In genomic region chr6:10747251-10747972, GRCh38 we compare ENCODE assay signal across 1 cellular context.
TF ChIP-seq lines count a peak whose summit lies in the region.

TMEM14B (plus strand) TSS chr6:10747805; CDS start chr6:10749246, 1,441 bp downstream.

TF ChIP-seq in HepG2, 621 proteins besides CTCF, POLR2A, EP300 and RAD21 (continued from another document and continues in another):
- TF ChIP-seq RNF219 (CRISPR knock-in tag; IDR thresholded peaks at IDR 0.05) (peak; percentile 74; the same call in 1 of the 2 replicates), FOSL1 (CRISPR knock-in tag; IDR thresholded peaks at IDR 0.05; ENCODE audit: borderline replicate concordance) (0 out of 2 replicates have a peak, but pooled peaks have one; percentile 6), CHCHD3 (CRISPR knock-in tag; IDR thresholded peaks at IDR 0.05) (peak; percentile 84), KLF16 (CRISPR knock-in tag; IDR thresholded peaks at IDR 0.05) (peak; percentile 31 to 80; a peak in 1 of 4 replicates), MAFF (IDR thresholded peaks at IDR 0.05; ENCODE audit: low read depth, low read length) (no peak), RELA (CRISPR knock-in tag; IDR thresholded peaks at IDR 0.05) (peak; percentile 76; the same call in 1 of the 2 replicates), ZNF570 (CRISPR knock-in tag; IDR thresholded peaks at IDR 0.05; ENCODE audit: borderline replicate concordance) (no peak), SPEN (CRISPR knock-in tag; IDR thresholded peaks at IDR 0.05; ENCODE audit: low read depth) (peak; percentile 95), SNRNP70 (IDR thresholded peaks at IDR 0.05; ENCODE audit: low read depth, low read length) (no peak), RXRA (CRISPR knock-in tag; IDR thresholded peaks at IDR 0.05) (peak; percentile 93), RARA (CRISPR knock-in tag; IDR thresholded peaks at IDR 0.05) (peak; percentile 65), ZBTB38 (CRISPR knock-in tag; IDR thresholded peaks at IDR 0.05) (peak; percentile 83), ZNF333 (CRISPR knock-in tag; IDR thresholded peaks at IDR 0.05; ENCODE audit: borderline replicate concordance) (peak; percentile 91), E2F5 (CRISPR knock-in tag; conservative IDR thresholded peaks at IDR 0.05) (peak; percentile 68), SOX13 (IDR thresholded peaks at IDR 0.05) (peak; percentile 55; the same call in 1 of the 2 replicates), SOX13 (CRISPR knock-in tag; conservative IDR thresholded peaks at IDR 0.05 in 1 of 2, IDR thresholded peaks at IDR 0.05 in 1 of 2) (peak in 1 of 2 experiments; percentile 64; a peak in 2 of 4 replicates), NFRKB (IDR thresholded peaks at IDR 0.05) (no peak), REXO4 (CRISPR knock-in tag; IDR thresholded peaks at IDR 0.05; ENCODE audit: borderline replicate concordance) (0 out of 2 replicates have a peak, but pooled peaks have one; percentile 69), PCBP1 (IDR thresholded peaks at IDR 0.05; ENCODE audit: borderline replicate concordance, low read depth, low read length) (0 out of 2 replicates have a peak, but pooled peaks have one; percentile 40), MEIS2 (CRISPR knock-in tag; IDR thresholded peaks at IDR 0.05) (peak; percentile 80; the same call in 1 of the 2 replicates), PATZ1 (CRISPR knock-in tag; IDR thresholded peaks at IDR 0.05) (peak; percentile 86), ZNF660 (CRISPR knock-in tag; IDR thresholded peaks at IDR 0.05; ENCODE audit: borderline replicate concordance, low read depth) (no peak), USF2 (IDR thresholded peaks at IDR 0.05; ENCODE audit: low read depth, low read length) (no peak), USF2 (CRISPR knock-in tag; IDR thresholded peaks at IDR 0.05; ENCODE audit: borderline replicate concordance) (peak; percentile 78), MYC (CRISPR knock-in tag; IDR thresholded peaks at IDR 0.05; ENCODE audit: borderline replicate concordance) (peak; percentile 96), ZNF230 (CRISPR knock-in tag; IDR thresholded peaks at IDR 0.05) (peak; percentile 87), ZMYM4 (CRISPR knock-in tag; IDR thresholded peaks at IDR 0.05) (peak; percentile 90), SCMH1 (CRISPR knock-in tag; IDR thresholded peaks at IDR 0.05; ENCODE audit: borderline replicate concordance) (no peak), EEA1 (CRISPR knock-in tag; IDR thresholded peaks at IDR 0.05; ENCODE audit: borderline replicate concordance) (no peak; the same call in 1 of the 2 replicates), ZNF343 (CRISPR knock-in tag; IDR thresholded peaks at IDR 0.05) (0 out of 2 replicates have a peak, but pooled peaks have one; percentile 75), PHF8 (CRISPR knock-in tag; IDR thresholded peaks at IDR 0.05) (peak; percentile 98), ZNF337 (CRISPR knock-in tag; IDR thresholded peaks at IDR 0.05; ENCODE audit: borderline replicate concordance, low read depth) (peak; percentile 52; the same call in 1 of the 2 replicates), ZBTB46 (CRISPR knock-in tag; IDR thresholded peaks at IDR 0.05; ENCODE audit: borderline replicate concordance) (no peak), SRF (IDR thresholded peaks at IDR 0.05; ENCODE audit: low read depth, low read length) (0 out of 2 replicates have a peak, but pooled peaks have one; percentile 34), DMTF1 (CRISPR knock-in tag; IDR thresholded peaks at IDR 0.05) (no peak), ZNF225 (CRISPR knock-in tag; IDR thresholded peaks at IDR 0.05) (no peak; the same call in 1 of the 2 replicates), ZBTB49 (CRISPR knock-in tag; IDR thresholded peaks at IDR 0.05; ENCODE audit: borderline replicate concordance) (no peak), THAP11 (CRISPR knock-in tag; IDR thresholded peaks at IDR 0.05) (peak; percentile 88), ZSCAN29 (CRISPR knock-in tag; conservative IDR thresholded peaks at IDR 0.05) (no peak; the same call in none of the 2 replicates), ZGPAT (CRISPR knock-in tag; IDR thresholded peaks at IDR 0.05) (peak; percentile 99), ZNF776 (CRISPR knock-in tag; IDR thresholded peaks at IDR 0.05) (peak; percentile 93), ZNF335 (CRISPR knock-in tag; IDR thresholded peaks at IDR 0.05) (peak; percentile 97), CSRNP1 (CRISPR knock-in tag; IDR thresholded peaks at IDR 0.05) (peak; percentile 82; the same call in 1 of the 2 replicates), MZF1 (CRISPR knock-in tag; IDR thresholded peaks at IDR 0.05; ENCODE audit: borderline replicate concordance) (peak; percentile 94), ZNF850 (CRISPR knock-in tag; conservative IDR thresholded peaks at IDR 0.05) (no peak), NR2F6 (IDR thresholded peaks at IDR 0.05) (peak; percentile 37; the same call in 1 of the 2 replicates), NR2F6 (CRISPR knock-in tag; IDR thresholded peaks at IDR 0.05) (peak; percentile 41; the same call in 1 of the 2 replicates), SSRP1 (CRISPR knock-in tag; IDR thresholded peaks at IDR 0.05) (no peak), ZNF781 (CRISPR knock-in tag; IDR thresholded peaks at IDR 0.05; ENCODE audit: borderline replicate concordance, not compliant biosample characterization) (peak; percentile 93), CBFB (CRISPR knock-in tag; IDR thresholded peaks at IDR 0.05) (0 out of 2 replicates have a peak, but pooled peaks have one; percentile 69), GATAD1 (CRISPR knock-in tag; IDR thresholded peaks at IDR 0.05) (peak; percentile 89)
